Comparison of ENCODE assay signal across 17 cellular contexts in the genomic region with DNA sequence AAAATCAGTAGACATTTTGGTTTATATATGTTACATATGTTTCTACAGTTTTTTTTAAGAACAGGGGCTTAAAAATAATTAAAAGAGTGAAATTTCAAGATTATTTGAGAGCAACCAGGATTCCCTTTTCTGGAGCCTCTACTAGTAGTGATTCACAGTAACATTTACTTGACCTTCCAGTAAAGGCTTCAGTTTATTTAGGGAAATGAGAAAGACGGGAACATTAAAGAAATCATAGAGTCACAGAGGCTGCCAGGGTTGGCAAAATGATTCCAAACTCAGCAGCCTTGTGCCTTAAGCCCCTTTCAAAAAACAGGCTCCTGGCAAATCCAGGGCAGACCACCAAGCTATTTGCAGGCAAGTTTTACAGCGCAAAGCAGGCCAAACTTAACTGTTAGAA.
A peak's percentile ranks its signal among the peaks of the same experiment; 100 is the strongest.
DNase-seq lines count a peak whose midpoint lies in the region; ATAC-seq, FAIRE-seq and TF ChIP-seq lines count a peak whose summit lies in the region.
"Had no signal": no experiment of that assay in that cellular context is flagged by ENCODE, and none has a peak within 500 bp of the region (broad histone marks: within the 10 kb centered on the region; RNA-seq: fewer than 3 reads in every experiment).

No MANE protein-coding gene starts in this region.

- H3K27ac ChIP-seq in heart left ventricle (peak overlapping the region in 11 of 12 donors; percentile 8 to 77 (median 46)), H1 (ENCODE audit: low read depth, low read length) (no peak overlapping the region), muscle layer of duodenum (ENCODE audit: low read length) (peak overlapping the region; percentile 43), tibial artery (peak overlapping the region; percentile 31 to 46)
- H3K27ac ChIP-seq: 22Rv1 had no signal

- no peak overlapping the region for H2BK15ac ChIP-seq in H1 (ENCODE audit: low read length)

- no peaks in the 10 kb centered on the region for H3K23me2 ChIP-seq in H1 (ENCODE audit: low read depth, low read length)

- DNase-seq in heart left ventricle = no peak
- no peak for DNase-seq in Right ventricle myocardium superior
- no peak for DNase-seq in H1 (ENCODE audit: low read depth in 1 of 2, low spot score in 2 of 2)
- DNase-seq in tibial artery = no peak
- DNase-seq in NCI-H1092 (lab: John Stamatoyannopoulos, UW) = no peak
- no peak for DNase-seq in posterior vena cava (ENCODE audit: low spot score)
- DNase-seq in NCI-H446 treated with DMSO at 0.1 percent for 48 hours (lab: John Stamatoyannopoulos, UW) = no peak
- DNase-seq: CD8-positive, alpha-beta memory T cell; GF-D8; H9; Kasumi-1; NCI-H187 treated with DMSO at 0.1 percent for 48 hours; NCI-H446; NCI-H82; SHP77 had no signal

- no peak overlapping the region for H4K8ac ChIP-seq in H1 (ENCODE audit: extremely low read depth, insufficient read depth, low read length)

- no peak overlapping the region for H3K56ac ChIP-seq in H1 (replicated peaks; ENCODE audit: insufficient read length, low read depth, low read length)

- H3K4me3 ChIP-seq in heart left ventricle (no peak overlapping the region), H1 (ENCODE audit: extremely low read depth in 1 of 4, insufficient read depth in 2 of 4, low read depth in 3 of 4, low read length in 4 of 4) (no peak overlapping the region), muscle layer of duodenum (ENCODE audit: low read depth in 1 of 2, low read length in 2 of 2) (no peak overlapping the region), tibial artery (no peak overlapping the region)

- H3K4me1 ChIP-seq in heart left ventricle (peaks cover 0 to 40% (median 21%) of the 10 kb centered on the region in 12 donors), H1 (replicated peaks in 1 of 4; ENCODE audit: control insufficient read depth in 3 of 4, insufficient read depth in 4 of 4, low read length in 3 of 4) (peaks cover 0 to 4% (median 2%) of the 10 kb centered on the region in 4 experiments; a peak in 2 of 7 replicates), muscle layer of duodenum (ENCODE audit: control insufficient read depth in 1 of 2, insufficient read depth in 2 of 2, low read length in 2 of 2) (peaks cover 0 to 6% of the 10 kb centered on the region in 2 donors), tibial artery (peaks cover 0 to 45% (median 2%) of the 10 kb centered on the region in 4 donors)

- no peak overlapping the region for H3K23ac ChIP-seq in H1 (ENCODE audit: insufficient read length)

- no peak overlapping the region for H2BK5ac ChIP-seq in H1 (ENCODE audit: low read depth, low read length)

- no peak overlapping the region for H2BK12ac ChIP-seq in H1 (ENCODE audit: low read depth, low read length)

- TF ChIP-seq RAD21 in H1 (IDR thresholded peaks at IDR 0.05 in 1 of 2, conservative IDR thresholded peaks at IDR 0.05 in 1 of 2; ENCODE audit: low read depth in 2 of 2, low read length in 2 of 2) = no peak

- H2BK20ac ChIP-seq in H1 (ENCODE audit: low read length) = no peak overlapping the region

- H4K20me1 ChIP-seq in H1 (replicated peaks in 1 of 2; ENCODE audit: control insufficient read depth in 1 of 2, insufficient read depth in 2 of 2, low read length in 2 of 2) = no peaks in the 10 kb centered on the region

- no peak for FAIRE-seq in H1 (lab: Jason Lieb, UNC)

- no peaks in the 10 kb centered on the region for H3K79me2 ChIP-seq in H1 (ENCODE audit: control insufficient read depth in 1 of 2, insufficient read depth in 2 of 2, low read length in 2 of 2)

- TF ChIP-seq EP300 in H1 (IDR thresholded peaks at IDR 0.05; ENCODE audit: borderline replicate concordance in 1 of 2, low read depth in 2 of 2, low read length in 2 of 2) = no peak

- CTCF ChIA-PET in H1 (lab: Charles Lee; ENCODE audit: partially characterized antibody) = interaction anchor here (0.7 kb wide), 1 partner anchor 22 kb away, joined by 5 read pairs; no protein-coding TSS in a partner anchor

- H4K91ac ChIP-seq in H1 (replicated peaks; ENCODE audit: insufficient read length, low read length) = no peak overlapping the region

- no peaks in the 10 kb centered on the region for H3K36me3 ChIP-seq in heart left ventricle
- no peaks in the 10 kb centered on the region for H3K36me3 ChIP-seq in H1 (ENCODE audit: control insufficient read depth in 2 of 4, insufficient read depth in 4 of 4, low read length in 3 of 4)
- no peaks in the 10 kb centered on the region for H3K36me3 ChIP-seq in muscle layer of duodenum (ENCODE audit: control insufficient read depth in 1 of 2, insufficient read depth in 2 of 2, low read length in 2 of 2)
- no peaks in the 10 kb centered on the region for H3K36me3 ChIP-seq in tibial artery

- H3K18ac ChIP-seq in H1 (ENCODE audit: extremely low read depth, low read length) = no peak overlapping the region

- TF ChIP-seq POLR2A in heart left ventricle (IDR thresholded peaks at IDR 0.05) = no peak
- TF ChIP-seq POLR2A in H1 (IDR thresholded peaks at IDR 0.05; ENCODE audit: control extremely low read depth in 1 of 2, low read depth in 2 of 2, low read length in 2 of 2) = no peak

- no peak overlapping the region for H3K4me2 ChIP-seq in H1 (ENCODE audit: insufficient read depth in 1 of 2, low read depth in 2 of 2, low read length in 2 of 2)

- H3K14ac ChIP-seq in H1 (ENCODE audit: insufficient read length) = no peak overlapping the region

- POLR2A ChIA-PET in H1 (lab: Charles Lee; ENCODE audit: partially characterized antibody) = no interaction called here

- H3K9me3 ChIP-seq in heart left ventricle (peaks cover 0 to 4% (median 0%) of the 10 kb centered on the region in 12 donors), H1 (ENCODE audit: insufficient read depth in 2 of 2, low read depth in 1 of 2, low read length in 1 of 2) (no peaks in the 10 kb centered on the region), muscle layer of duodenum (ENCODE audit: control insufficient read depth in 1 of 2, low read length in 2 of 2) (no peaks in the 10 kb centered on the region), tibial artery (no peaks in the 10 kb centered on the region)

- H4K5ac ChIP-seq in H1 (ENCODE audit: insufficient read length, low read depth, low read length) = no peak overlapping the region

- no peak overlapping the region for H2AK5ac ChIP-seq in H1 (ENCODE audit: low read depth, low read length)

- H3K4ac ChIP-seq in H1 (replicated peaks; ENCODE audit: insufficient read length, low read depth, low read length) = no peak overlapping the region

- 74 to 84% (median 81%) methylated on average over 2 of the region's 2 CpGs for WGBS in heart left ventricle, 4 donors
- 89% methylated on average over 2 of the region's 2 CpGs; no CpG with 5 or more reads in 1 of the 2 experiments for WGBS in H1 (ENCODE audit: extremely low coverage in 1 of 2, insufficient coverage in 1 of 2, insufficient read length in 1 of 2, insufficient replicate concordance in 2 of 2, low coverage in 1 of 2, low lambda C conversion rate in 2 of 2, missing lambda C conversion rate in 1 of 2), 2 experiments

- no peaks in the 10 kb centered on the region for H3K27me3 ChIP-seq in heart left ventricle
- no peaks in the 10 kb centered on the region for H3K27me3 ChIP-seq in H1 (replicated peaks in 1 of 4; ENCODE audit: control insufficient read depth in 3 of 4, extremely low read depth in 1 of 4, insufficient read depth in 3 of 4, low read length in 3 of 4)
- H3K27me3 ChIP-seq in muscle layer of duodenum (ENCODE audit: low read depth, low read length) = no peaks in the 10 kb centered on the region
- no peaks in the 10 kb centered on the region for H3K27me3 ChIP-seq in tibial artery

- H3K9ac ChIP-seq in H1 (replicated peaks in 1 of 4; ENCODE audit: extremely low read depth in 1 of 4, low read depth in 3 of 4, low read length in 3 of 4) = no peak overlapping the region

- H3K79me1 ChIP-seq in H1 (ENCODE audit: low read depth, low read length) = no peaks in the 10 kb centered on the region

- no peak for TF ChIP-seq CTCF in heart left ventricle (IDR thresholded peaks at IDR 0.05)
- no peak for TF ChIP-seq CTCF in H1 (IDR thresholded peaks at IDR 0.05; ENCODE audit: control extremely low read depth in 1 of 3, insufficient read depth in 1 of 3, low read depth in 1 of 3, low read length in 3 of 3)
- no peak for TF ChIP-seq CTCF in tibial artery (IDR thresholded peaks at IDR 0.05)

- intact Hi-C loops in heart left ventricle (cut with DNase I) (no loop called here), Right ventricle myocardium superior (cut with DNase I) (no loop called here), tibial artery (cut with DNase I; ENCODE audit: low total_unique reads) (no loop called here), posterior vena cava (cut with DNase I) (no loop called here)

- no peak overlapping the region for H2BK120ac ChIP-seq in H1 (replicated peaks; ENCODE audit: low read depth, low read length)

- 0 out of 2 replicates have a peak overlapping the region, but pooled peaks have one; percentile 77 for H2AFZ ChIP-seq in H1 (ENCODE audit: low read length)

- peak in 1 of 4 donors; percentile 22 for ATAC-seq in heart left ventricle
- no peak for ATAC-seq in Right ventricle myocardium superior (ENCODE audit: poor library complexity)

TF ChIP-seq in H1, 55 proteins besides CTCF, POLR2A, EP300 and RAD21 (continues in another document):
- TF ChIP-seq, protein P1, sequence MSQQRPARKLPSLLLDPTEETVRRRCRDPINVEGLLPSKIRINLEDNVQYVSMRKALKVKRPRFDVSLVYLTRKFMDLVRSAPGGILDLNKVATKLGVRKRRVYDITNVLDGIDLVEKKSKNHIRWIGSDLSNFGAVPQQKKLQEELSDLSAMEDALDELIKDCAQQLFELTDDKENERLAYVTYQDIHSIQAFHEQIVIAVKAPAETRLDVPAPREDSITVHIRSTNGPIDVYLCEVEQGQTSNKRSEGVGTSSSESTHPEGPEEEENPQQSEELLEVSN (IDR thresholded peaks at IDR 0.05) = no peak
- TF ChIP-seq RBBP5 (IDR thresholded peaks at IDR 0.05; ENCODE audit: borderline replicate concordance, low read depth, low read length) (no peak), BRCA1 (IDR thresholded peaks at IDR 0.05; ENCODE audit: low read depth, low read length) (no peak), CHD2 (IDR thresholded peaks at IDR 0.05; ENCODE audit: low read length) (no peak), SRF (IDR thresholded peaks at IDR 0.05; ENCODE audit: low read depth, low read length) (no peak), CHD1 (IDR thresholded peaks at IDR 0.05; ENCODE audit: low read depth, low read length) (no peak), SP2 (IDR thresholded peaks at IDR 0.05; ENCODE audit: low read length) (no peak), JUND (IDR thresholded peaks at IDR 0.05; ENCODE audit: low read length) (no peak), KDM1A (IDR thresholded peaks at IDR 0.05; ENCODE audit: borderline replicate concordance, low read length) (no peak), JUN (IDR thresholded peaks at IDR 0.05; ENCODE audit: low read depth, low read length) (no peak), KDM5A (IDR thresholded peaks at IDR 0.05; ENCODE audit: low read length) (no peak), CEBPB (IDR thresholded peaks at IDR 0.05; ENCODE audit: low read depth, low read length) (no peak)
- TF ChIP-seq, protein P2, sequence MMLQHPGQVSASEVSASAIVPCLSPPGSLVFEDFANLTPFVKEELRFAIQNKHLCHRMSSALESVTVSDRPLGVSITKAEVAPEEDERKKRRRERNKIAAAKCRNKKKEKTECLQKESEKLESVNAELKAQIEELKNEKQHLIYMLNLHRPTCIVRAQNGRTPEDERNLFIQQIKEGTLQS (IDR thresholded peaks at IDR 0.05; ENCODE audit: insufficient read depth, low read depth, low read length) = no peak
